22 cellular contexts compared by ENCODE assay signal in the genomic region with DNA sequence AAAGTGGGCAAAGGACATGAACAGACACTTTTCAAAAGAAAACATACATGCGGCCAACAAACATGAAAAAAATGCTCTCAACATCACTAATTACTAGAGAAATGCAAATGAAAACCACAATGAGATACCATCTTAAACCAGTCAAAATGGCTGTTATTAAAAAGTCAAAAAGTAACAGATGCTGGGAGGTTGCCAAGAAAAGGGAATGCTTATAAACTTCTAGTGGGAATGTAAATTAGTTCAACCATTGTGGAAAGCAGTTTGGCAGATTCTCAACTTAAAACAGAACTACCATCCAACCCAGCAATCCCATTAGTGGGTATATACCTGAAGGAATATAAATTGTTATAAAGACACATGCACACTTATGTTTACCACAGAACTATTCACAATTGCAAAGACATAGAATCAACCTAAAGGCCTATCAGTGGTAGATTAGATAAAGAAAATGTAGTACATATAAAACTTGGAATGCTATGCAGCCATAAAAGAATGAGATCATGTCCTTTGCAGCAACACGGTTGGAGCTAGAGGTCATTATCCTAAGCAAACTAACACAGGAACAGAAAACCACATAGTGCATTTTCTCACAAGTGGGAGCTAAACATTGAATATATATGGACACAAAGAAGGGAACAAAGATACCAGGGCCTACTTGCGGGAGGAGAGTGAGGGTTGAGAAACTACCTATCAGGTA. TPM values are rescaled to one million over a fixed set of nuclear protein-coding genes. Genes with fewer than 3 reads are reported as not detected.
DNase-seq lines count a peak whose midpoint lies in the region; ATAC-seq and TF ChIP-seq lines count a peak whose summit lies in the region.
"Had no signal": no experiment of that assay in that cellular context is flagged by ENCODE, and none has a peak within 500 bp of the region (broad histone marks: within the 10 kb centered on the region; RNA-seq: fewer than 3 reads in every experiment).

No MANE protein-coding gene starts in this region.

- no peak for TF ChIP-seq POLR2A in transverse colon (IDR thresholded peaks at IDR 0.05)

- no peak overlapping the region for H3K4me2 ChIP-seq in OCI-LY7 (ENCODE audit: low read length)
- H3K4me2 ChIP-seq: KMS-11 had no signal

- no peaks in the 10 kb centered on the region for H4K20me1 ChIP-seq in OCI-LY7 (ENCODE audit: insufficient read depth, low read length)

- H3K36me3 ChIP-seq in transverse colon (no peaks in the 10 kb centered on the region), OCI-LY7 (ENCODE audit: insufficient read depth, low read length) (peaks cover 56% of the 10 kb centered on the region)

- no peak overlapping the region for H3K4me3 ChIP-seq in astrocyte of the spinal cord (ENCODE audit: low read depth, low read length)
- H3K4me3 ChIP-seq in transverse colon: no peak overlapping the region
- no peak overlapping the region for H3K4me3 ChIP-seq in OCI-LY7 (ENCODE audit: low read depth, low read length, poor library complexity, severe bottlenecking)

- no TSS peak for BruUV-seq in OCI-LY7 (replicated peaks; lab: Mats Ljungman, UMichigan)

- intact Hi-C loops in transverse colon (cut with DNase I; ENCODE audit: low total_unique reads): no loop called here
- intact Hi-C loops in OCI-LY7 (cut with micrococcal nuclease; ENCODE audit: unreplicated experiment): no loop called here

- no peak for TF ChIP-seq CTCF in astrocyte of the spinal cord (IDR thresholded peaks at IDR 0.05; ENCODE audit: low read depth, low read length)
- TF ChIP-seq CTCF in transverse colon (IDR thresholded peaks at IDR 0.05): no peak
- no peak for TF ChIP-seq CTCF in OCI-LY7 (conservative IDR thresholded peaks at IDR 0.05; ENCODE audit: low read length)

- TF ChIP-seq EP300 in transverse colon (IDR thresholded peaks at IDR 0.05; ENCODE audit: low read depth): no peak

- WGBS in transverse colon (ENCODE audit: low coverage in 1 of 2), 2 donors: 50 to 59% methylated on average over 3 of the region's 3 CpGs

- H3K9me2 ChIP-seq in OCI-LY7 (ENCODE audit: insufficient read depth, low read length): no peaks in the 10 kb centered on the region

- H3K27ac ChIP-seq in transverse colon (peak overlapping the region; percentile 20 to 55 (median 36)), OCI-LY7 (ENCODE audit: low read depth, low read length, poor library complexity, severe bottlenecking) (no peak overlapping the region)
- H3K27ac ChIP-seq: C4-2B, KMS-11 had no signal

- CTCF ChIA-PET in OCI-LY7 (lab: Charles Lee; ENCODE audit: unreplicated experiment): no interaction called here

- no peak overlapping the region for H2AFZ ChIP-seq in OCI-LY7 (ENCODE audit: low read length)

- POLR2A ChIA-PET in OCI-LY7 (lab: Charles Lee): no interaction called here

- H3K4me1 ChIP-seq in transverse colon (peaks cover 0 to 8% (median 4%) of the 10 kb centered on the region in 4 donors), OCI-LY7 (ENCODE audit: insufficient read depth, low read length, poor library complexity, severe bottlenecking) (no peaks in the 10 kb centered on the region)

- ATAC-seq in HG02885 (IDR thresholded peaks at IDR 0.05; ENCODE audit: poor library complexity, unreplicated experiment): no peak
- ATAC-seq: HepG2, PC-3, SK-N-SH treated with all-trans-retinoic acid at 6 μM for 48 hours had no signal

- in situ Hi-C loops in astrocyte of the spinal cord (cut with HindIII; ENCODE audit: low sequenced_read_pairs) (no loop called here), transverse colon (cut with MboI; ENCODE audit: low pct_ligation_motif_present in 1 of 4, low pct_unique_long_range_greater_than_20kb in 1 of 4, low sequenced_read_pairs in 3 of 4) (no loop called here)

- DNase-seq in LoVo (ENCODE audit: low spot score) (peak; percentile 7), astrocyte of the spinal cord (ENCODE audit: low read depth, low spot score) (peak; percentile 3), iris pigment epithelial cell (ENCODE audit: low read depth) (peak; percentile 15), transverse colon (no peak), COLO829 (ENCODE audit: low spot score) (no peak), OCI-LY7 (ENCODE audit: low spot score) (no peak)
- DNase-seq: ACHN, Caco-2, NCI-H1417 treated with DMSO at 0.1 percent for 48 hours, NCI-H187 treated with DMSO at 0.1 percent for 48 hours, NCI-H2227 treated with DMSO at 0.1 percent for 48 hours, NCI-H524 treated with DMSO at 0.1 percent for 48 hours, PC-3, RPMI8226, SHP77 treated with DMSO at 0.1 percent for 48 hours had no signal

- H3K9me3 ChIP-seq in transverse colon (no peaks in the 10 kb centered on the region), OCI-LY7 (ENCODE audit: low read length) (no peaks in the 10 kb centered on the region; the same call in 1 of the 2 replicates)
- H3K9me3 ChIP-seq: Caco-2 had no signal

- no peaks in the 10 kb centered on the region for H3K27me3 ChIP-seq in transverse colon

- H3K79me2 ChIP-seq in OCI-LY7 (ENCODE audit: insufficient read depth, low read depth, low read length): no peaks in the 10 kb centered on the region

RNA-seq across cellular contexts. Expression of a gene that starts 16.3 kb away (rescaled TPM):
- total RNA-seq in transverse colon (1 to 10 TPM in 3 of 4 donors, not detected in 1; 1.7 to 3.0 (median 2.9) TPM), OCI-LY7 (2022) (10.4 and 12.2 TPM in 2 replicates)
- 7.4 and 11.2 TPM in 2 replicates for total RNA-seq in OCI-LY7 (2014; rRNA removed; shearing (Covaris generic))

RNA-seq across cellular contexts. Expression of a gene that starts 16.4 kb away (rescaled TPM):
- total RNA-seq in transverse colon (10 to 100 TPM in 2 of 4 donors, 1 to 10 TPM in 2; 8.4 to 31.1 (median 16.5) TPM), OCI-LY7 (2022) (16.7 and 17.2 TPM in 2 replicates)
- total RNA-seq in OCI-LY7 (2014; rRNA removed; shearing (Covaris generic)): 7.7 and 9.0 TPM in 2 replicates

RNA-seq across cellular contexts. Expression of a gene that starts 20.3 kb away (rescaled TPM):
- total RNA-seq in transverse colon: not detected
- not detected in 2 replicates for total RNA-seq in OCI-LY7 (2014; rRNA removed; shearing (Covaris generic))
- total RNA-seq in OCI-LY7 (2022): not detected in 2 replicates
- total RNA-seq: Caco-2, H1, HepG2, MCF 10A, PC-3 had no signal

Comparison
In these comparisons a context has a peak if more than half of its experiments do, and no peak if none do; other contexts are left out.
1. DNase-seq: peak in LoVo (single experiment), astrocyte of the spinal cord (single experiment) and iris pigment epithelial cell (single experiment); none in transverse colon (single experiment), COLO829 (single experiment) and OCI-LY7 (single experiment).